ENCODE assay signal across 15 cellular contexts in genomic region chr19:44851427-44851826, GRCh38. TPM values are rescaled to one million over a fixed set of nuclear protein-coding genes. Genes with fewer than 3 reads are reported as not detected.
A peak's percentile ranks its signal among the peaks of the same experiment; 100 is the strongest.
DNase-seq lines count a peak whose midpoint lies in the region; ATAC-seq, FAIRE-seq and TF ChIP-seq lines count a peak whose summit lies in the region.
"Had no signal": no experiment of that assay in that cellular context is flagged by ENCODE, and none has a peak within 500 bp of the region (broad histone marks: within the 10 kb centered on the region; RNA-seq: fewer than 3 reads in every experiment).

No MANE protein-coding gene starts in this region.

- H3K4me1 Mint-ChIP-seq in activated naive CD8-positive, alpha-beta T cell treated with anti-CD3 and anti-CD28 coated beads, Interleukin-2, amount 10 ng/mL, durations not matched to agents 7 days and 5 days: peaks cover 15% of the 10 kb centered on the region
- peaks cover 9% of the 10 kb centered on the region for H3K4me1 Mint-ChIP-seq in activated naive CD8-positive, alpha-beta T cell treated with anti-CD3 and anti-CD28 coated beads, Interleukin-2, amount 50 U/mL, for 24 hours
- peaks cover 22% of the 10 kb centered on the region for H3K4me1 Mint-ChIP-seq in stimulated activated memory B cell treated with anti-CD40 and anti-IgM and Interleukin-4, amounts not matched to agents 10 μg/mL and 1 μg/mL and 100 μg/mL, for 72 hours

- no peak overlapping the region for H3K4me3 Mint-ChIP-seq in activated naive CD8-positive, alpha-beta T cell treated with anti-CD3 and anti-CD28 coated beads, Interleukin-2, amount 10 ng/mL, durations not matched to agents 7 days and 5 days
- H3K4me3 Mint-ChIP-seq in activated naive CD8-positive, alpha-beta T cell treated with anti-CD3 and anti-CD28 coated beads, Interleukin-2, amount 50 U/mL, for 24 hours: no peak overlapping the region
- H3K4me3 Mint-ChIP-seq in stimulated activated memory B cell treated with anti-CD40 and anti-IgM and Interleukin-4, amounts not matched to agents 10 μg/mL and 1 μg/mL and 100 μg/mL, for 72 hours: no peak overlapping the region
- H3K4me3 Mint-ChIP-seq: activated naive CD4-positive, alpha-beta T cell treated with anti-CD3 and anti-CD28 coated beads, Interleukin-2, amount 50 U/mL, for 24 hours; activated T-cell treated with anti-CD3 and anti-CD28 coated beads, Interleukin-2, amount 50 U/mL, for 72 hours had no signal

- H2AK5ac ChIP-seq in H1 (ENCODE audit: low read depth, low read length): no peak overlapping the region

- H3K9me2 ChIP-seq in Loucy (replicated peaks; ENCODE audit: low read depth, low read length): no peaks in the 10 kb centered on the region

- DNase-seq in activated naive CD8-positive, alpha-beta T cell treated with anti-CD3 and anti-CD28 coated beads, Interleukin-2, amount 10 ng/mL, durations not matched to agents 7 days and 5 days: no peak
- DNase-seq in activated naive CD8-positive, alpha-beta T cell treated with anti-CD3 and anti-CD28 coated beads, Interleukin-2, amount 50 U/mL, for 24 hours: no peak
- DNase-seq in H1 (ENCODE audit: low read depth in 1 of 2, low spot score in 2 of 2) (no peak), G401 (ENCODE audit: low spot score) (no peak), tibial nerve (ENCODE audit: low spot score in 2 of 2) (no peak), small intestine (no peak)
- DNase-seq: activated T-cell treated with anti-CD3 and anti-CD28 coated beads, Interleukin-2, amount 50 U/mL, for 72 hours; C1 segment of cervical spinal cord; left cardiac atrium; NCI-H524 had no signal

- CTCF ChIA-PET in H1 (lab: Charles Lee; ENCODE audit: partially characterized antibody): interaction anchor here (1.2 to 1.6 kb wide), 2 partner anchors 52 to 67 kb away, joined by 3 to 4 read pairs; no protein-coding TSS in a partner anchor

- peak overlapping the region; percentile 32 for H3K4me2 ChIP-seq in Loucy (ENCODE audit: low read depth, low read length, poor library complexity, severe bottlenecking)
- H3K4me2 ChIP-seq in H1 (ENCODE audit: insufficient read depth in 1 of 2, low read depth in 2 of 2, low read length in 2 of 2): no peak overlapping the region

- H4K91ac ChIP-seq in H1 (replicated peaks; ENCODE audit: insufficient read length, low read length): no peak overlapping the region

- H2BK120ac ChIP-seq in H1 (replicated peaks; ENCODE audit: low read depth, low read length): no peak overlapping the region

- no peak overlapping the region for H2BK15ac ChIP-seq in H1 (ENCODE audit: low read length)

- no peak overlapping the region for H3K18ac ChIP-seq in H1 (ENCODE audit: extremely low read depth, low read length)

- no peak overlapping the region for H2BK12ac ChIP-seq in H1 (ENCODE audit: low read depth, low read length)

- no peak overlapping the region for H2BK20ac ChIP-seq in H1 (ENCODE audit: low read length)

- H3K9me3 Mint-ChIP-seq in activated naive CD8-positive, alpha-beta T cell treated with anti-CD3 and anti-CD28 coated beads, Interleukin-2, amount 10 ng/mL, durations not matched to agents 7 days and 5 days: no peaks in the 10 kb centered on the region
- H3K9me3 Mint-ChIP-seq in activated naive CD8-positive, alpha-beta T cell treated with anti-CD3 and anti-CD28 coated beads, Interleukin-2, amount 50 U/mL, for 24 hours: no peaks in the 10 kb centered on the region
- H3K9me3 Mint-ChIP-seq in stimulated activated memory B cell treated with anti-CD40 and anti-IgM and Interleukin-4, amounts not matched to agents 10 μg/mL and 1 μg/mL and 100 μg/mL, for 72 hours: no peaks in the 10 kb centered on the region
- H3K9me3 Mint-ChIP-seq: activated naive CD4-positive, alpha-beta T cell treated with anti-CD3 and anti-CD28 coated beads, Interleukin-2, amount 50 U/mL, for 24 hours; activated T-cell treated with anti-CD3 and anti-CD28 coated beads, Interleukin-2, amount 50 U/mL, for 72 hours had no signal

- no peak for TF ChIP-seq RAD21 in H1 (IDR thresholded peaks at IDR 0.05 in 1 of 2, conservative IDR thresholded peaks at IDR 0.05 in 1 of 2; ENCODE audit: low read depth in 2 of 2, low read length in 2 of 2)

- H3K79me1 ChIP-seq in H1 (ENCODE audit: low read depth, low read length): peaks cover 15% of the 10 kb centered on the region

- no peak overlapping the region for H3K14ac ChIP-seq in H1 (ENCODE audit: insufficient read length)

- peaks cover 14% of the 10 kb centered on the region for H3K23me2 ChIP-seq in H1 (ENCODE audit: low read depth, low read length)

- H3K27ac Mint-ChIP-seq in activated naive CD8-positive, alpha-beta T cell treated with anti-CD3 and anti-CD28 coated beads, Interleukin-2, amount 10 ng/mL, durations not matched to agents 7 days and 5 days: no peak overlapping the region
- H3K27ac Mint-ChIP-seq in activated naive CD8-positive, alpha-beta T cell treated with anti-CD3 and anti-CD28 coated beads, Interleukin-2, amount 50 U/mL, for 24 hours: no peak overlapping the region
- H3K27ac Mint-ChIP-seq in stimulated activated memory B cell treated with anti-CD40 and anti-IgM and Interleukin-4, amounts not matched to agents 10 μg/mL and 1 μg/mL and 100 μg/mL, for 72 hours: no peak overlapping the region
- H3K27ac Mint-ChIP-seq: activated naive CD4-positive, alpha-beta T cell treated with anti-CD3 and anti-CD28 coated beads, Interleukin-2, amount 50 U/mL, for 24 hours; activated T-cell treated with anti-CD3 and anti-CD28 coated beads, Interleukin-2, amount 50 U/mL, for 72 hours had no signal

- peak overlapping the region; percentile 17 for H3K4me3 ChIP-seq in Loucy (ENCODE audit: low read length, poor library complexity, severe bottlenecking)
- H3K4me3 ChIP-seq in H1 (ENCODE audit: extremely low read depth in 1 of 4, insufficient read depth in 2 of 4, low read depth in 3 of 4, low read length in 4 of 4): no peak overlapping the region
- H3K4me3 ChIP-seq in tibial nerve: no peak overlapping the region
- no peak overlapping the region for H3K4me3 ChIP-seq in small intestine (ENCODE audit: low read depth in 1 of 2, low read length in 2 of 2)
- H3K4me3 ChIP-seq: K562 had no signal

- H3K4ac ChIP-seq in H1 (replicated peaks; ENCODE audit: insufficient read length, low read depth, low read length): no peak overlapping the region

- H3K9ac ChIP-seq in Loucy (ENCODE audit: low read depth, low read length, poor library complexity, severe bottlenecking): peak overlapping the region; percentile 33
- H3K9ac ChIP-seq in H1 (replicated peaks in 1 of 4; ENCODE audit: extremely low read depth in 1 of 4, low read depth in 3 of 4, low read length in 3 of 4): no peak overlapping the region

- H3K27me3 ChIP-seq in Loucy (ENCODE audit: insufficient read depth, low read length, poor library complexity, severe bottlenecking) (no peaks in the 10 kb centered on the region), H1 (replicated peaks in 1 of 4; ENCODE audit: control insufficient read depth in 3 of 4, extremely low read depth in 1 of 4, insufficient read depth in 3 of 4, low read length in 3 of 4) (no peaks in the 10 kb centered on the region), tibial nerve (no peaks in the 10 kb centered on the region), small intestine (ENCODE audit: control insufficient read depth in 2 of 2, insufficient read depth in 2 of 2, low read length in 2 of 2) (no peaks in the 10 kb centered on the region)

- POLR2A ChIA-PET in activated naive CD8-positive, alpha-beta T cell treated with anti-CD3 and anti-CD28 coated beads, Interleukin-2, amount 10 ng/mL, durations not matched to agents 7 days and 5 days (lab: Charles Lee): no interaction called here
- POLR2A ChIA-PET in H1 (lab: Charles Lee; ENCODE audit: partially characterized antibody): interaction anchor here (0.6 to 6.6 kb wide), 7 partner anchors 15 to 221 kb away, joined by 3 to 65 read pairs (median 3); partner anchors contain the start of gene CLPTM1

- TF ChIP-seq EP300 in H1 (IDR thresholded peaks at IDR 0.05; ENCODE audit: borderline replicate concordance in 1 of 2, low read depth in 2 of 2, low read length in 2 of 2) (no peak), tibial nerve (IDR thresholded peaks at IDR 0.05) (no peak)

- no peak overlapping the region for H2AFZ ChIP-seq in Loucy (ENCODE audit: low read length)
- H2AFZ ChIP-seq in H1 (ENCODE audit: low read length): no peak overlapping the region

- TF ChIP-seq POLR2A in H1 (IDR thresholded peaks at IDR 0.05; ENCODE audit: control extremely low read depth in 1 of 2, low read depth in 2 of 2, low read length in 2 of 2) (no peak), tibial nerve (IDR thresholded peaks at IDR 0.05) (no peak)

- H3K36me3 Mint-ChIP-seq in activated naive CD8-positive, alpha-beta T cell treated with anti-CD3 and anti-CD28 coated beads, Interleukin-2, amount 10 ng/mL, durations not matched to agents 7 days and 5 days: no peaks in the 10 kb centered on the region
- H3K36me3 Mint-ChIP-seq in activated naive CD8-positive, alpha-beta T cell treated with anti-CD3 and anti-CD28 coated beads, Interleukin-2, amount 50 U/mL, for 24 hours (ENCODE audit: low read depth): no peaks in the 10 kb centered on the region
- no peaks in the 10 kb centered on the region for H3K36me3 Mint-ChIP-seq in stimulated activated memory B cell treated with anti-CD40 and anti-IgM and Interleukin-4, amounts not matched to agents 10 μg/mL and 1 μg/mL and 100 μg/mL, for 72 hours
- H3K36me3 Mint-ChIP-seq: activated naive CD4-positive, alpha-beta T cell treated with anti-CD3 and anti-CD28 coated beads, Interleukin-2, amount 50 U/mL, for 24 hours had no signal

- H3K4me1 ChIP-seq in Loucy (ENCODE audit: insufficient read depth, low read length, poor library complexity, severe bottlenecking) (peaks cover 33% of the 10 kb centered on the region), H1 (replicated peaks in 1 of 4; ENCODE audit: control insufficient read depth in 3 of 4, insufficient read depth in 4 of 4, low read length in 3 of 4) (peaks cover 13 to 25% (median 15%) of the 10 kb centered on the region in 4 experiments), tibial nerve (peaks cover 0 to 63% (median 13%) of the 10 kb centered on the region in 4 donors), small intestine (ENCODE audit: control insufficient read depth in 2 of 2, insufficient read depth in 1 of 2, low read depth in 1 of 2, low read length in 1 of 2) (no peaks in the 10 kb centered on the region)

- peak; percentile 51 for ATAC-seq in activated naive CD8-positive, alpha-beta T cell treated with anti-CD3 and anti-CD28 coated beads, Interleukin-2, amount 10 ng/mL, durations not matched to agents 7 days and 5 days (ENCODE audit: low read depth)
- ATAC-seq in activated naive CD8-positive, alpha-beta T cell treated with anti-CD3 and anti-CD28 coated beads, Interleukin-2, amount 50 U/mL, for 24 hours: no peak
- ATAC-seq in stimulated activated memory B cell treated with anti-CD40 and anti-IgM and Interleukin-4, amounts not matched to agents 10 μg/mL and 1 μg/mL and 100 μg/mL, for 72 hours: peak; percentile 27
- ATAC-seq: activated T-cell treated with anti-CD3 and anti-CD28 coated beads, Interleukin-2, amount 50 U/mL, for 72 hours; K562; left cardiac atrium had no signal

- H3K27ac ChIP-seq in H1 (ENCODE audit: low read depth, low read length) (no peak overlapping the region), tibial nerve (peak overlapping the region in 1 of 4 donors; percentile 22), small intestine (ENCODE audit: low read depth in 1 of 2, low read length in 1 of 2) (no peak overlapping the region)

- H3K56ac ChIP-seq in H1 (replicated peaks; ENCODE audit: insufficient read length, low read depth, low read length): no peak overlapping the region

- peaks cover 40% of the 10 kb centered on the region for H3K27me3 Mint-ChIP-seq in activated naive CD8-positive, alpha-beta T cell treated with anti-CD3 and anti-CD28 coated beads, Interleukin-2, amount 10 ng/mL, durations not matched to agents 7 days and 5 days
- peaks cover 29% of the 10 kb centered on the region for H3K27me3 Mint-ChIP-seq in activated naive CD8-positive, alpha-beta T cell treated with anti-CD3 and anti-CD28 coated beads, Interleukin-2, amount 50 U/mL, for 24 hours
- H3K27me3 Mint-ChIP-seq in stimulated activated memory B cell treated with anti-CD40 and anti-IgM and Interleukin-4, amounts not matched to agents 10 μg/mL and 1 μg/mL and 100 μg/mL, for 72 hours: peaks cover 79% of the 10 kb centered on the region

- H3F3A ChIP-seq in Loucy (ENCODE audit: low read depth): no peaks in the 10 kb centered on the region

- H3K79me2 ChIP-seq in Loucy (ENCODE audit: insufficient read depth, low read length): no peaks in the 10 kb centered on the region
- peaks cover 25 to 84% of the 10 kb centered on the region in 2 experiments for H3K79me2 ChIP-seq in H1 (ENCODE audit: control insufficient read depth in 1 of 2, insufficient read depth in 2 of 2, low read length in 2 of 2)

- in situ Hi-C loops in G401 (cut with HindIII; ENCODE audit: low sequenced_read_pairs): no loop called here

- H4K8ac ChIP-seq in H1 (ENCODE audit: extremely low read depth, insufficient read depth, low read length): 0 out of 2 replicates have a peak overlapping the region, but pooled peaks have one; percentile 23

- H3K23ac ChIP-seq in H1 (ENCODE audit: insufficient read length): no peak overlapping the region

- TF ChIP-seq CTCF in Loucy (conservative IDR thresholded peaks at IDR 0.05; ENCODE audit: low read length): no peak
- TF ChIP-seq CTCF in H1 (IDR thresholded peaks at IDR 0.05; ENCODE audit: control extremely low read depth in 1 of 3, insufficient read depth in 1 of 3, low read depth in 1 of 3, low read length in 3 of 3): no peak
- TF ChIP-seq CTCF in tibial nerve (IDR thresholded peaks at IDR 0.05): no peak

- FAIRE-seq in H1 (lab: Jason Lieb, UNC): no peak
- no peak for FAIRE-seq in small intestine (lab: Jason Lieb, UNC)
- FAIRE-seq: GM12892, K562 had no signal

- H2BK5ac ChIP-seq in H1 (ENCODE audit: low read depth, low read length): peak overlapping the region; percentile 73; the same call in 1 of the 2 replicates

- 100% methylated on average over 2 of the region's 2 CpGs; no CpG with 5 or more reads in 1 of the 2 experiments for WGBS in H1 (ENCODE audit: extremely low coverage in 1 of 2, insufficient coverage in 1 of 2, insufficient read length in 1 of 2, insufficient replicate concordance in 2 of 2, low coverage in 1 of 2, low lambda C conversion rate in 2 of 2, missing lambda C conversion rate in 1 of 2), 2 experiments
- WGBS in tibial nerve, 2 donors: 75 to 90% methylated on average over 2 of the region's 2 CpGs
- WGBS in small intestine, 3 donors: 61 to 68% (median 64%) methylated on average over 2 of the region's 2 CpGs

- H4K5ac ChIP-seq in H1 (ENCODE audit: insufficient read length, low read depth, low read length): no peak overlapping the region

- H3K36me3 ChIP-seq in Loucy (ENCODE audit: insufficient read depth, low read length): no peaks in the 10 kb centered on the region
- H3K36me3 ChIP-seq in H1 (ENCODE audit: control insufficient read depth in 2 of 4, insufficient read depth in 4 of 4, low read length in 3 of 4): peaks cover 0 to 5% (median 0%) of the 10 kb centered on the region in 4 experiments; a peak in 1 of 8 replicates
- H3K36me3 ChIP-seq in tibial nerve: peaks cover 0 to 20% (median 0%) of the 10 kb centered on the region in 3 donors
- no peaks in the 10 kb centered on the region for H3K36me3 ChIP-seq in small intestine (ENCODE audit: control insufficient read depth in 2 of 2, insufficient read depth in 2 of 2, low read length in 2 of 2)

- no peaks in the 10 kb centered on the region for H3K9me3 ChIP-seq in Loucy (ENCODE audit: insufficient read depth, low read depth, low read length)
- H3K9me3 ChIP-seq in H1 (ENCODE audit: insufficient read depth in 2 of 2, low read depth in 1 of 2, low read length in 1 of 2): no peaks in the 10 kb centered on the region
- H3K9me3 ChIP-seq in tibial nerve: no peaks in the 10 kb centered on the region
- no peaks in the 10 kb centered on the region for H3K9me3 ChIP-seq in small intestine (ENCODE audit: control insufficient read depth, low read depth)

- H4K20me1 ChIP-seq in Loucy (ENCODE audit: insufficient read depth, low read length, poor library complexity, severe bottlenecking): peaks cover 5% of the 10 kb centered on the region
- H4K20me1 ChIP-seq in H1 (replicated peaks in 1 of 2; ENCODE audit: control insufficient read depth in 1 of 2, insufficient read depth in 2 of 2, low read length in 2 of 2): peaks cover 33 to 35% of the 10 kb centered on the region in 2 experiments

RNA-seq across cellular contexts. Expression of gene NECTIN2, which starts 5.3 kb away (rescaled TPM):
- 1 to 10 TPM; 1.9 to 2.4 TPM for total RNA-seq in activated naive CD8-positive, alpha-beta T cell treated with anti-CD3 and anti-CD28 coated beads, Interleukin-2, amount 10 ng/mL, durations not matched to agents 7 days and 5 days
- total RNA-seq in H1 (2021; fragmentation: NEBNext Ultra II Directional; extraction: Animal tissue kit (Norgen Biotek cat#: 25700)): 181 and 184 TPM in 2 replicates
- polyA plus RNA-seq in H1 (2011; rRNA removed) (237 and 318 TPM in 2 replicates), small intestine (100 to 1,000 TPM in 1 of 3 donors, 10 to 100 TPM in 2; 72.5 to 153 (median 75.8) TPM)
- 172 TPM for polyA plus RNA-seq in H1 (2011; cell fraction: cytosol; rRNA removed)
- polyA plus RNA-seq in H1 (2011; cell fraction: nucleus; rRNA removed): 179 TPM
- 178 to 211 TPM (median 195 TPM) in 4 replicates for polyA plus RNA-seq in H1 (2012, experiment 1 of 2)
- 296 TPM for polyA plus RNA-seq in H1 (2012, experiment 2 of 2)
- 279 TPM for polyA plus RNA-seq in H1 (2013, experiment 1 of 2)
- polyA plus RNA-seq in H1 (2013, experiment 2 of 2): 320 TPM
- polyA minus RNA-seq in H1 (2011; rRNA and poly(A)+ RNA removed): 159 and 221 TPM in 2 replicates
- polyA minus RNA-seq in H1 (2011; cell fraction: cytosol; rRNA and poly(A)+ RNA removed): 128 TPM
- 64.3 TPM for polyA minus RNA-seq in H1 (2011; cell fraction: nucleus; rRNA and poly(A)+ RNA removed)
- total RNA-seq in G401 (2014; rRNA removed; shearing (Covaris generic)): 126 and 154 TPM in 2 replicates
- total RNA-seq in tibial nerve: 100 to 1,000 TPM in 1 of 4 donors, 10 to 100 TPM in 3; 63.2 to 126 (median 90.4) TPM

RNA-seq across cellular contexts. Expression of gene TOMM40, which starts 39.6 kb away (rescaled TPM):
- total RNA-seq in activated naive CD8-positive, alpha-beta T cell treated with anti-CD3 and anti-CD28 coated beads, Interleukin-2, amount 10 ng/mL, durations not matched to agents 7 days and 5 days: 10 to 100 TPM; 50.3 to 53.5 TPM
- 178 and 179 TPM in 2 replicates for total RNA-seq in H1 (2021; fragmentation: NEBNext Ultra II Directional; extraction: Animal tissue kit (Norgen Biotek cat#: 25700))
- polyA plus RNA-seq in H1 (2011; rRNA removed) (154 and 189 TPM in 2 replicates), small intestine (10 to 100 TPM; 24.6 to 82.7 (median 25.7) TPM)
- 178 TPM for polyA plus RNA-seq in H1 (2011; cell fraction: cytosol; rRNA removed)
- polyA plus RNA-seq in H1 (2011; cell fraction: nucleus; rRNA removed): 162 TPM
- polyA plus RNA-seq in H1 (2012, experiment 1 of 2): 92.8 to 179 TPM (median 177 TPM) in 4 replicates
- polyA plus RNA-seq in H1 (2012, experiment 2 of 2): 130 TPM
- polyA plus RNA-seq in H1 (2013, experiment 1 of 2): 124 TPM
- 121 TPM for polyA plus RNA-seq in H1 (2013, experiment 2 of 2)
- polyA minus RNA-seq in H1 (2011; rRNA and poly(A)+ RNA removed): 74.6 and 94.6 TPM in 2 replicates
- polyA minus RNA-seq in H1 (2011; cell fraction: cytosol; rRNA and poly(A)+ RNA removed): 65.0 TPM
- 55.1 TPM for polyA minus RNA-seq in H1 (2011; cell fraction: nucleus; rRNA and poly(A)+ RNA removed)
- total RNA-seq in G401 (2014; rRNA removed; shearing (Covaris generic)): 226 and 256 TPM in 2 replicates
- 10 to 100 TPM; 30.8 to 75.9 (median 48.6) TPM for total RNA-seq in tibial nerve

RNA-seq across cellular contexts. Expression of gene BCAM, which starts 42.5 kb away (rescaled TPM):
- not detected for total RNA-seq in activated naive CD8-positive, alpha-beta T cell treated with anti-CD3 and anti-CD28 coated beads, Interleukin-2, amount 10 ng/mL, durations not matched to agents 7 days and 5 days
- total RNA-seq in H1 (2021; fragmentation: NEBNext Ultra II Directional; extraction: Animal tissue kit (Norgen Biotek cat#: 25700)): 81.4 and 83.0 TPM in 2 replicates
- polyA plus RNA-seq in H1 (2011; rRNA removed) (32.5 and 84.3 TPM in 2 replicates), small intestine (10 to 100 TPM in 1 of 3 donors, 1 to 10 TPM in 2; 2.9 to 32.6 (median 4.3) TPM)
- 29.6 TPM for polyA plus RNA-seq in H1 (2011; cell fraction: cytosol; rRNA removed)
- polyA plus RNA-seq in H1 (2011; cell fraction: nucleus; rRNA removed): 172 TPM
- polyA plus RNA-seq in H1 (2012, experiment 1 of 2): 73.9 to 108 TPM (median 100 TPM) in 4 replicates
- 60.5 TPM for polyA plus RNA-seq in H1 (2012, experiment 2 of 2)
- polyA plus RNA-seq in H1 (2013, experiment 1 of 2): 107 TPM
- 98.4 TPM for polyA plus RNA-seq in H1 (2013, experiment 2 of 2)
- 12.6 and 16.0 TPM in 2 replicates for polyA minus RNA-seq in H1 (2011; rRNA and poly(A)+ RNA removed)
- 45.1 TPM for polyA minus RNA-seq in H1 (2011; cell fraction: cytosol; rRNA and poly(A)+ RNA removed)
- 38.0 TPM for polyA minus RNA-seq in H1 (2011; cell fraction: nucleus; rRNA and poly(A)+ RNA removed)
- total RNA-seq in G401 (2014; rRNA removed; shearing (Covaris generic)): 28.5 and 28.9 TPM in 2 replicates
- 100 to 1,000 TPM in 1 of 4 donors, 10 to 100 TPM in 3; 83.5 to 139 (median 90.9) TPM for total RNA-seq in tibial nerve

RNA-seq across cellular contexts. Expression of gene APOE, which starts 54.2 kb away (rescaled TPM):
- total RNA-seq in activated naive CD8-positive, alpha-beta T cell treated with anti-CD3 and anti-CD28 coated beads, Interleukin-2, amount 10 ng/mL, durations not matched to agents 7 days and 5 days: 10 to 100 TPM; 10.5 to 12.9 TPM
- total RNA-seq in H1 (2021; fragmentation: NEBNext Ultra II Directional; extraction: Animal tissue kit (Norgen Biotek cat#: 25700)): 629 and 679 TPM in 2 replicates
- polyA plus RNA-seq in H1 (2011; rRNA removed) (1,258 and 1,819 TPM in 2 replicates), small intestine (100 to 1,000 TPM in 2 of 3 donors, 10 to 100 TPM in 1; 14.1 to 134 (median 109) TPM)
- polyA plus RNA-seq in H1 (2011; cell fraction: cytosol; rRNA removed): 2,004 TPM
- polyA plus RNA-seq in H1 (2011; cell fraction: nucleus; rRNA removed): 1,227 TPM
- polyA plus RNA-seq in H1 (2012, experiment 1 of 2): 455 to 954 TPM (median 869 TPM) in 4 replicates
- polyA plus RNA-seq in H1 (2012, experiment 2 of 2): 444 TPM
- polyA plus RNA-seq in H1 (2013, experiment 1 of 2): 1,163 TPM
- polyA plus RNA-seq in H1 (2013, experiment 2 of 2): 1,134 TPM
- 77.1 and 107 TPM in 2 replicates for polyA minus RNA-seq in H1 (2011; rRNA and poly(A)+ RNA removed)
- polyA minus RNA-seq in H1 (2011; cell fraction: cytosol; rRNA and poly(A)+ RNA removed): 305 TPM
- 218 TPM for polyA minus RNA-seq in H1 (2011; cell fraction: nucleus; rRNA and poly(A)+ RNA removed)
- 2,018 and 2,607 TPM in 2 replicates for total RNA-seq in G401 (2014; rRNA removed; shearing (Covaris generic))
- total RNA-seq in tibial nerve: 100 to 1,000 TPM; 126 to 316 (median 163) TPM

Comparison
In these comparisons a context has a peak if more than half of its experiments do, and no peak if none do; other contexts are left out.
1. RNA of gene NECTIN2, which starts 5.3 kb away (total RNA-seq): 181 to 184 TPM in H1, 126 to 154 TPM in G401 and 63.2 to 126 TPM in tibial nerve; 1.9 to 2.4 TPM in activated naive CD8-positive, alpha-beta T cell treated with anti-CD3 and anti-CD28 coated beads, Interleukin-2, amount 10 ng/mL, durations not matched to agents 7 days and 5 days; every median in the first group is over 10 times any median in the second.
2. RNA of gene BCAM, which starts 42.5 kb away (total RNA-seq): 83.5 to 139 TPM in tibial nerve, 81.4 to 83.0 TPM in H1 and 28.5 to 28.9 TPM in G401; not detected in activated naive CD8-positive, alpha-beta T cell treated with anti-CD3 and anti-CD28 coated beads, Interleukin-2, amount 10 ng/mL, durations not matched to agents 7 days and 5 days; every median in the first group is over 10 times any median in the second.